ENCODE assay signal across 22 cellular contexts in the genomic region with DNA sequence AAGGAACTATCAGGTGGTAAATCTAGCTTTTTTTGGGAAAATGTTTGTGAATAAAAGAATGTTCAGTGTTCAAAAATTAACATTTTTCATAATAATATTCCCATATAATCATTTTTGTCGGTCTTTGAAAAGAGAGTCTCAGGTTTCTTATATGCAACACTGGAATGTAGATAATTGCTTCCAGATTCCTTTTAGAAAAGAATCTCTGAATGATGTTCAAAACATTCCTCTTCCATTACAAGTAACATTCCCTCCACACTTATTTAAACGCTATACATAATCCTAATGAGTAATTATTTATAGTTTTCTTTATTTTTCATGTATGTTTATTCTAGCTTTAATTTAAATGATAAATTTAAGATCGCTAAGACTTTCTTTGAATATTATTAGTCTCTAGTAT. TPM values are rescaled to one million over a fixed set of nuclear protein-coding genes. Genes with fewer than 3 reads are reported as not detected.
DNase-seq lines count a peak whose midpoint lies in the region; ATAC-seq, FAIRE-seq and TF ChIP-seq lines count a peak whose summit lies in the region.
"Had no signal": no experiment of that assay in that cellular context is flagged by ENCODE, and none has a peak within 500 bp of the region (broad histone marks: within the 10 kb centered on the region; RNA-seq: fewer than 3 reads in every experiment).

No MANE protein-coding gene starts in this region.

- H3K4me3 ChIP-seq in cardiac fibroblast (replicated peaks in 1 of 2; ENCODE audit: low read depth in 2 of 2, low read length in 2 of 2) (no peak overlapping the region), osteoblast (ENCODE audit: insufficient read depth, low read length) (no peak overlapping the region), WERI-Rb-1 (ENCODE audit: low read depth, low read length) (no peak overlapping the region)
- H3K4me3 ChIP-seq: coronary artery, heart right ventricle, prostate gland, thyroid gland had no signal

- ATAC-seq in GM18909 (IDR thresholded peaks at IDR 0.05; ENCODE audit: poor library complexity, unreplicated experiment): no peak
- ATAC-seq: heart right ventricle; natural killer cell treated with Interleukin-12 subunit alpha and Interleukin-12 subunit beta and Interleukin-15 and Interleukin-18, amount 100 ng/mL, for 72 hours; stimulated activated effector memory CD8-positive, alpha-beta T cell treated with anti-CD3 and anti-CD28 coated beads, Interleukin-12 subunit alpha, Interleukin-12 subunit beta, amount 100 ng/mL, for 72 hours had no signal

- no peaks in the 10 kb centered on the region for H3K36me3 Mint-ChIP-seq in Calu3 (ENCODE audit: insufficient read depth, unreplicated experiment)
- H3K36me3 Mint-ChIP-seq: natural killer cell treated with Interleukin-12 subunit alpha and Interleukin-12 subunit beta and Interleukin-15 and Interleukin-18, amount 100 ng/mL, for 72 hours; stimulated activated effector memory CD8-positive, alpha-beta T cell treated with anti-CD3 and anti-CD28 coated beads, Interleukin-12 subunit alpha, Interleukin-12 subunit beta, amount 100 ng/mL, for 72 hours had no signal

- H3K79me2 ChIP-seq in osteoblast (ENCODE audit: insufficient read depth, low read length): no peaks in the 10 kb centered on the region

- CTCF ChIA-PET in Calu3 (lab: Charles Lee): no interaction called here

- H3K4me1 ChIP-seq in osteoblast (ENCODE audit: insufficient read depth, low read length): peaks cover 21% of the 10 kb centered on the region
- H3K4me1 ChIP-seq: heart right ventricle, prostate gland, thyroid gland had no signal

- no peaks in the 10 kb centered on the region for H3K27me3 ChIP-seq in osteoblast (ENCODE audit: insufficient read depth, low read length)
- no peaks in the 10 kb centered on the region for H3K27me3 ChIP-seq in WERI-Rb-1 (ENCODE audit: insufficient read depth, low read depth, severe bottlenecking)
- H3K27me3 ChIP-seq: thyroid gland had no signal

- H2AFZ ChIP-seq in osteoblast (ENCODE audit: low read length): no peak overlapping the region

- DNase-seq in EH (ENCODE audit: low read depth) (peak; percentile 86), M059J (ENCODE audit: low read depth) (peak; percentile 14), cardiac fibroblast (ENCODE audit: low read depth in 2 of 2) (peak; percentile 51 to 74), osteoblast (ENCODE audit: insufficient read length, low spot score, missing footprints) (no peak), HTR-8/SVneo (ENCODE audit: insufficient read length, low spot score) (no peak), WERI-Rb-1 (no peak), Calu3 (no peak)
- DNase-seq: anterior cingulate cortex; C1 segment of cervical spinal cord; H9; heart right ventricle; NCI-H446 treated with DMSO at 0.1 percent for 48 hours; stimulated activated CD4-positive, alpha-beta T cell treated with anti-CD3 and anti-CD28 coated beads, Interleukin-12 subunit alpha, Interleukin-12 subunit beta, amount 100 ng/mL, for 4 hours; thyroid gland had no signal

- H3K4me3 Mint-ChIP-seq in Calu3 (ENCODE audit: low read depth, unreplicated experiment): no peak overlapping the region
- H3K4me3 Mint-ChIP-seq: H9; natural killer cell treated with Interleukin-12 subunit alpha and Interleukin-12 subunit beta and Interleukin-15 and Interleukin-18, amount 100 ng/mL, for 72 hours; stimulated activated effector memory CD8-positive, alpha-beta T cell treated with anti-CD3 and anti-CD28 coated beads, Interleukin-12 subunit alpha, Interleukin-12 subunit beta, amount 100 ng/mL, for 72 hours; T-helper 1 cell treated with Interleukin-12 subunit alpha and Interleukin-12 subunit beta and Interleukin-4 antibody, amounts not matched to agents 30 μg/mL and 1 μg/mL, for 36 hours had no signal

- H3K27ac ChIP-seq in osteoblast (ENCODE audit: low read depth, low read length): peak overlapping the region; percentile 77
- H3K27ac ChIP-seq in WERI-Rb-1: no peak overlapping the region
- H3K27ac ChIP-seq: coronary artery, heart right ventricle, prostate gland, thyroid gland had no signal

- H3K27ac Mint-ChIP-seq in Calu3 (ENCODE audit: unreplicated experiment): no peak overlapping the region
- H3K27ac Mint-ChIP-seq: activated T-helper 2 cell treated with anti-CD3 and anti-CD28 coated beads, Interferon-gamma antibody, Interleukin-2, Interleukin-4, amounts not matched to agents 10 μg/mL and 5 μg/mL and 100 μg/mL, durations not matched to agents 14 hours and 24 hours and 36 hours; H9; natural killer cell treated with Interleukin-12 subunit alpha and Interleukin-12 subunit beta and Interleukin-15 and Interleukin-18, amount 100 ng/mL, for 72 hours; stimulated activated effector memory CD8-positive, alpha-beta T cell treated with anti-CD3 and anti-CD28 coated beads, Interleukin-12 subunit alpha, Interleukin-12 subunit beta, amount 100 ng/mL, for 72 hours; T-helper 1 cell treated with Interleukin-12 subunit alpha and Interleukin-12 subunit beta and Interleukin-4 antibody, amounts not matched to agents 30 μg/mL and 1 μg/mL, for 36 hours had no signal

- H4K20me1 ChIP-seq in osteoblast (ENCODE audit: insufficient read depth, low read length): no peaks in the 10 kb centered on the region

- H3K9me3 Mint-ChIP-seq in Calu3 (ENCODE audit: low read depth, unreplicated experiment): no peaks in the 10 kb centered on the region
- H3K9me3 Mint-ChIP-seq: activated T-helper 2 cell treated with anti-CD3 and anti-CD28 coated beads, Interferon-gamma antibody, Interleukin-2, Interleukin-4, amounts not matched to agents 10 μg/mL and 5 μg/mL and 100 μg/mL, durations not matched to agents 14 hours and 24 hours and 36 hours; H9; stimulated activated effector memory CD8-positive, alpha-beta T cell treated with anti-CD3 and anti-CD28 coated beads, Interleukin-12 subunit alpha, Interleukin-12 subunit beta, amount 100 ng/mL, for 72 hours; T-helper 1 cell treated with Interleukin-12 subunit alpha and Interleukin-12 subunit beta and Interleukin-4 antibody, amounts not matched to agents 30 μg/mL and 1 μg/mL, for 36 hours had no signal

- peak overlapping the region; percentile 42 for H3K4me2 ChIP-seq in osteoblast (ENCODE audit: insufficient read depth, low read length)

- H3K36me3 ChIP-seq in osteoblast (ENCODE audit: insufficient read depth, low read length) (no peaks in the 10 kb centered on the region), WERI-Rb-1 (no peaks in the 10 kb centered on the region)
- H3K36me3 ChIP-seq: heart right ventricle, prostate gland, thyroid gland had no signal

- TF ChIP-seq CTCF in cardiac fibroblast (IDR thresholded peaks at IDR 0.05; ENCODE audit: low read depth, low read length): no peak
- no peak for TF ChIP-seq CTCF in osteoblast (IDR thresholded peaks at IDR 0.05; ENCODE audit: extremely low read depth, low read depth, low read length)
- TF ChIP-seq CTCF in WERI-Rb-1 (IDR thresholded peaks at IDR 0.05; ENCODE audit: low read depth, low read length): no peak
- no peak for TF ChIP-seq CTCF in Calu3 (IDR thresholded peaks at IDR 0.05; ENCODE audit: unreplicated experiment)

- H3K27me3 Mint-ChIP-seq in Calu3 (ENCODE audit: unreplicated experiment): no peaks in the 10 kb centered on the region
- H3K27me3 Mint-ChIP-seq: natural killer cell treated with Interleukin-12 subunit alpha and Interleukin-12 subunit beta and Interleukin-15 and Interleukin-18, amount 100 ng/mL, for 72 hours had no signal

- H3K9me3 ChIP-seq in osteoblast (ENCODE audit: low read depth, low read length) (no peaks in the 10 kb centered on the region), WERI-Rb-1 (ENCODE audit: severe bottlenecking) (no peaks in the 10 kb centered on the region)
- H3K9me3 ChIP-seq: heart right ventricle, prostate gland, thyroid gland had no signal

- peaks cover 9% of the 10 kb centered on the region for H3K4me1 Mint-ChIP-seq in Calu3 (ENCODE audit: low read depth, unreplicated experiment)
- H3K4me1 Mint-ChIP-seq: H9; stimulated activated effector memory CD8-positive, alpha-beta T cell treated with anti-CD3 and anti-CD28 coated beads, Interleukin-12 subunit alpha, Interleukin-12 subunit beta, amount 100 ng/mL, for 72 hours had no signal

- intact Hi-C loops in Calu3 (cut with micrococcal nuclease; ENCODE audit: unreplicated experiment): loop anchor here (5.0 kb wide), 1 partner anchor 145 kb away; no protein-coding TSS in a partner anchor

- no TSS peak for BruUV-seq in Calu3 (replicated peaks; lab: Mats Ljungman, UMichigan)

- no peak for FAIRE-seq in HTR-8/SVneo (lab: Jason Lieb, UNC)
- FAIRE-seq: GM18507 had no signal

RNA-seq across cellular contexts. Expression of gene ZSWIM2, which starts 7.0 kb away (rescaled TPM):
- total RNA-seq in M059J (2014; rRNA removed; shearing (Covaris generic)): not detected in 2 replicates
- total RNA-seq in osteoblast: 0.29 TPM in 1 of 2 replicates, not detected in the other
- total RNA-seq in Calu3 (2022): not detected in 2 replicates
- total RNA-seq: activated T-helper 2 cell treated with anti-CD3 and anti-CD28 coated beads, Interferon-gamma antibody, Interleukin-2, Interleukin-4, amounts not matched to agents 10 μg/mL and 5 μg/mL and 100 μg/mL, durations not matched to agents 14 hours and 24 hours and 36 hours; H9; heart right ventricle; natural killer cell treated with Interleukin-12 subunit alpha and Interleukin-12 subunit beta and Interleukin-15 and Interleukin-18, amount 100 ng/mL, for 72 hours; thyroid gland had no signal

Comparison
In these comparisons a context has a peak if more than half of its experiments do, and no peak if none do; other contexts are left out.
1. DNase-seq: peak in EH (single experiment), M059J (single experiment) and cardiac fibroblast (2 of 2); none in osteoblast (single experiment), HTR-8/SVneo (single experiment), WERI-Rb-1 (single experiment) and Calu3 (single experiment).